14 cellular contexts compared by ENCODE assay signal in the genomic region with DNA sequence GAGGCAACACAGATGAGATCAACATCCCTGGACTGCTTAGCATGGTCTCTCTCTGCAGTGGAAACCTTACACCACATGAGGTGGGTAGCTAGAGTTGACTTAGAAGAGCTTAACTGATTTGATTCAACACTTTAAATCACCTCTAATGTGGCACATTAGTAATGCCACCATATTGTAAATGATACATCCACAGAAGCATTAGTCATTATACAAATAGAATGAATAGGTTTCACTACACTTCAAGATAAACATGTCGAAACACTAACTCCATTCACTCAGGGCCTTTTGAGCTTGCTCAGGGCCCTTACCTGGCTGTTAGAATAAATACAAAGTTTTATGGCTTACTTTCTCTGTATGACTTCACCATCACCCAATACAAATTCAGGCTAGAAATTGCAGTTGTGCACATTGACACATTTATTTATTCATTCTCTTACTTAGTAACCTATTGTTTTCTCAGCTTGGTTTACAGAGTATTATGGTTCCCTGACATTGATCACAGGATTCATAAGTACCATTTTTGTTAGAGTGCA. TPM values are rescaled to one million over a fixed set of nuclear protein-coding genes. Genes with fewer than 3 reads are reported as not detected.
DNase-seq lines count a peak whose midpoint lies in the region; ATAC-seq, FAIRE-seq and TF ChIP-seq lines count a peak whose summit lies in the region.
"Had no signal": no experiment of that assay in that cellular context is flagged by ENCODE, and none has a peak within 500 bp of the region (broad histone marks: within the 10 kb centered on the region; RNA-seq: fewer than 3 reads in every experiment).

No MANE protein-coding gene starts in this region.

- TF ChIP-seq CTCF in lung (IDR thresholded peaks at IDR 0.05; ENCODE audit: control extremely low read depth, extremely low read depth) (no peak), suprapubic skin (IDR thresholded peaks at IDR 0.05) (no peak)

- H3K36me3 ChIP-seq in lung (ENCODE audit: control insufficient read depth in 2 of 2, insufficient read depth in 2 of 2, low read length in 2 of 2): no peaks in the 10 kb centered on the region
- no peaks in the 10 kb centered on the region for H3K36me3 ChIP-seq in suprapubic skin

- FAIRE-seq in H54 (lab: Jason Lieb, UNC): peak; percentile 67
- FAIRE-seq: GM12891 had no signal

- H3K27me3 ChIP-seq in lung (ENCODE audit: control insufficient read depth, insufficient read depth) (no peaks in the 10 kb centered on the region), suprapubic skin (no peaks in the 10 kb centered on the region)

- H3K4me1 ChIP-seq in lung (ENCODE audit: control insufficient read depth in 2 of 2, insufficient read depth in 2 of 2, low read length in 2 of 2) (no peaks in the 10 kb centered on the region), suprapubic skin (no peaks in the 10 kb centered on the region)

- DNase-seq in H54 (ENCODE audit: insufficient read length, low spot score): peak; percentile 15
- peak; percentile 74 for DNase-seq in NCI-H2107 treated with DMSO at 0.1 percent for 48 hours (lab: John Stamatoyannopoulos, UW; ENCODE audit: unreplicated experiment)
- DNase-seq in astrocyte of the hippocampus (ENCODE audit: low read depth, low spot score): peak; percentile 22
- no peak for DNase-seq in lung (ENCODE audit: low spot score)
- DNase-seq in suprapubic skin (ENCODE audit: low spot score in 2 of 2): no peak
- no peak for DNase-seq in iPS-NIHi11 (ENCODE audit: low spot score)
- DNase-seq: activated CD8-positive, alpha-beta T cell treated with anti-CD3 and anti-CD28 coated beads, Interleukin-2, amount 10 ng/mL, durations not matched to agents 7 days and 5 days; activated naive CD8-positive, alpha-beta T cell treated with anti-CD3 and anti-CD28 coated beads, Interleukin-2, amount 10 ng/mL, durations not matched to agents 7 days and 5 days; CD8-positive, alpha-beta memory T cell; effector memory CD8-positive, alpha-beta T cell; NCI-H2171 treated with DMSO at 0.1 percent for 48 hours had no signal

- H3K27ac ChIP-seq in lung (ENCODE audit: low read depth in 1 of 2, low read length in 1 of 2) (no peak overlapping the region), suprapubic skin (no peak overlapping the region)

- WGBS in lung, 2 donors: 60 to 85% methylated on average over 1 of the region's 1 CpG
- 64% methylated on average over 1 of the region's 1 CpG for WGBS in suprapubic skin

- TF ChIP-seq POLR2A in H54 (IDR thresholded peaks at IDR 0.05; ENCODE audit: low read depth, low read length) (no peak), suprapubic skin (IDR thresholded peaks at IDR 0.05) (no peak)

- no peak for TF ChIP-seq EP300 in suprapubic skin (IDR thresholded peaks at IDR 0.05)

- H3K4me3 ChIP-seq in lung (no peak overlapping the region), suprapubic skin (no peak overlapping the region)

- peaks cover 0 to 2% of the 10 kb centered on the region in 2 donors for H3K9me3 ChIP-seq in lung (ENCODE audit: control insufficient read depth in 2 of 2, insufficient read depth in 1 of 2, low read length in 1 of 2)
- no peaks in the 10 kb centered on the region for H3K9me3 ChIP-seq in suprapubic skin

- ATAC-seq in lung (ENCODE audit: insufficient read depth, low FRiP score): peak; percentile 50
- no peak for ATAC-seq in GM18502 (IDR thresholded peaks at IDR 0.05; ENCODE audit: poor library complexity, unreplicated experiment)
- ATAC-seq in GM18520 (IDR thresholded peaks at IDR 0.05; ENCODE audit: unreplicated experiment): no peak
- ATAC-seq: activated CD8-positive, alpha-beta T cell treated with anti-CD3 and anti-CD28 coated beads, Interleukin-2, amount 10 ng/mL, durations not matched to agents 7 days and 5 days; effector memory CD8-positive, alpha-beta T cell had no signal

RNA-seq across cellular contexts. Expression of a gene that starts 9.3 kb away (rescaled TPM):
- total RNA-seq in lung (10 to 100 TPM; 44.2 to 67.0 TPM), suprapubic skin (100 to 1,000 TPM in 1 of 4 donors, 10 to 100 TPM in 3; 63.3 to 119 (median 74.9) TPM)
- polyA plus RNA-seq in lung: 1 to 10 TPM; 8.8 to 9.0 TPM

Comparison
In these comparisons a context has a peak if more than half of its experiments do, and no peak if none do; other contexts are left out.
1. DNase-seq: peak in H54 (single experiment), NCI-H2107 treated with DMSO at 0.1 percent for 48 hours (single experiment) and astrocyte of the hippocampus (single experiment); none in lung (single experiment), suprapubic skin (0 of 2) and iPS-NIHi11 (single experiment).